Comparison of ENCODE assay signal across 11 cellular contexts in genomic region chr12:14910090-14910915, GRCh38. TPM values are rescaled to one million over a fixed set of nuclear protein-coding genes. Genes with fewer than 3 reads are reported as not detected.
DNase-seq lines count a peak whose midpoint lies in the region; ATAC-seq and TF ChIP-seq lines count a peak whose summit lies in the region.
"Had no signal": no experiment of that assay in that cellular context is flagged by ENCODE, and none has a peak within 500 bp of the region (broad histone marks: within the 10 kb centered on the region; RNA-seq: fewer than 3 reads in every experiment).

No MANE protein-coding gene starts in this region.

- ATAC-seq in activated CD8-positive, alpha-beta memory T cell treated with anti-CD3 and anti-CD28 coated beads, Interleukin-2, amount 10 ng/mL, durations not matched to agents 7 days and 5 days = peak; percentile 70
- peak; percentile 86 to 89 for ATAC-seq in activated T-cell treated with anti-CD3 and anti-CD28 coated beads, Interleukin-2, amount 50 U/mL, for 72 hours (replicated peaks in 1 of 2)
- ATAC-seq in stimulated activated memory B cell treated with anti-CD40 and anti-IgM and Interleukin-4, amounts not matched to agents 10 μg/mL and 1 μg/mL and 100 μg/mL, for 72 hours = no peak
- no peak for ATAC-seq in GM21717 (IDR thresholded peaks at IDR 0.05; ENCODE audit: unreplicated experiment)

- no peak overlapping the region for H3K4me3 ChIP-seq in fibroblast of mammary gland (ENCODE audit: control insufficient read depth, low read depth, low read length)

- H3K4me3 Mint-ChIP-seq in activated CD8-positive, alpha-beta memory T cell treated with anti-CD3 and anti-CD28 coated beads, Interleukin-2, amount 10 ng/mL, durations not matched to agents 7 days and 5 days = no peak overlapping the region
- peak overlapping the region; percentile 73 to 84 for H3K4me3 Mint-ChIP-seq in activated T-cell treated with anti-CD3 and anti-CD28 coated beads, Interleukin-2, amount 50 U/mL, for 72 hours
- H3K4me3 Mint-ChIP-seq in stimulated activated memory B cell treated with anti-CD40 and anti-IgM and Interleukin-4, amounts not matched to agents 10 μg/mL and 1 μg/mL and 100 μg/mL, for 72 hours = no peak overlapping the region

- H3K9me3 Mint-ChIP-seq in activated CD8-positive, alpha-beta memory T cell treated with anti-CD3 and anti-CD28 coated beads, Interleukin-2, amount 10 ng/mL, durations not matched to agents 7 days and 5 days (ENCODE audit: low read depth) = peaks cover 2% of the 10 kb centered on the region
- H3K9me3 Mint-ChIP-seq in activated T-cell treated with anti-CD3 and anti-CD28 coated beads, Interleukin-2, amount 50 U/mL, for 72 hours = peaks cover 0 to 7% of the 10 kb centered on the region in 2 donors
- H3K9me3 Mint-ChIP-seq in stimulated activated memory B cell treated with anti-CD40 and anti-IgM and Interleukin-4, amounts not matched to agents 10 μg/mL and 1 μg/mL and 100 μg/mL, for 72 hours = peaks cover 6% of the 10 kb centered on the region

- CTCF ChIA-PET in activated CD8-positive, alpha-beta memory T cell treated with anti-CD3 and anti-CD28 coated beads, Interleukin-2, amount 10 ng/mL, durations not matched to agents 7 days and 5 days (lab: Charles Lee) = no interaction called here

- no peaks in the 10 kb centered on the region for H3K27me3 Mint-ChIP-seq in activated CD8-positive, alpha-beta memory T cell treated with anti-CD3 and anti-CD28 coated beads, Interleukin-2, amount 10 ng/mL, durations not matched to agents 7 days and 5 days
- H3K27me3 Mint-ChIP-seq in activated T-cell treated with anti-CD3 and anti-CD28 coated beads, Interleukin-2, amount 50 U/mL, for 72 hours (ENCODE audit: low read depth) = no peaks in the 10 kb centered on the region
- no peaks in the 10 kb centered on the region for H3K27me3 Mint-ChIP-seq in stimulated activated memory B cell treated with anti-CD40 and anti-IgM and Interleukin-4, amounts not matched to agents 10 μg/mL and 1 μg/mL and 100 μg/mL, for 72 hours
- H3K27me3 Mint-ChIP-seq: progenitor cell of endocrine pancreas had no signal

- DNase-seq in activated CD8-positive, alpha-beta memory T cell treated with anti-CD3 and anti-CD28 coated beads, Interleukin-2, amount 10 ng/mL, durations not matched to agents 7 days and 5 days = no peak
- DNase-seq in activated CD8-positive, alpha-beta memory T cell treated with anti-CD3 and anti-CD28 coated beads, Interleukin-2, amount 50 U/mL, for 4 hours = no peak
- peak; percentile 62 to 64 for DNase-seq in activated T-cell treated with anti-CD3 and anti-CD28 coated beads, Interleukin-2, amount 50 U/mL, for 72 hours
- peak; percentile 45 for DNase-seq in fibroblast of mammary gland (ENCODE audit: low read depth)
- DNase-seq in stimulated activated CD8-positive, alpha-beta memory T cell treated with anti-CD3 and anti-CD28 coated beads, Interleukin-12 subunit alpha, Interleukin-12 subunit beta, amount 100 ng/mL, for 24 hours (ENCODE audit: extremely low read depth) = peak; percentile 3
- DNase-seq in DMS153 treated with DMSO at 0.1 percent for 48 hours (lab: John Stamatoyannopoulos, UW; ENCODE audit: unreplicated experiment) = no peak
- DNase-seq: NCI-H2171, SHP77 had no signal

- H3K4me1 Mint-ChIP-seq in activated CD8-positive, alpha-beta memory T cell treated with anti-CD3 and anti-CD28 coated beads, Interleukin-2, amount 10 ng/mL, durations not matched to agents 7 days and 5 days = peaks cover 29% of the 10 kb centered on the region
- peaks cover 56% of the 10 kb centered on the region for H3K4me1 Mint-ChIP-seq in activated T-cell treated with anti-CD3 and anti-CD28 coated beads, Interleukin-2, amount 50 U/mL, for 72 hours (ENCODE audit: low read depth)
- no peaks in the 10 kb centered on the region for H3K4me1 Mint-ChIP-seq in stimulated activated memory B cell treated with anti-CD40 and anti-IgM and Interleukin-4, amounts not matched to agents 10 μg/mL and 1 μg/mL and 100 μg/mL, for 72 hours

- H3K27ac Mint-ChIP-seq in activated CD8-positive, alpha-beta memory T cell treated with anti-CD3 and anti-CD28 coated beads, Interleukin-2, amount 10 ng/mL, durations not matched to agents 7 days and 5 days = peak overlapping the region; percentile 68
- H3K27ac Mint-ChIP-seq in activated T-cell treated with anti-CD3 and anti-CD28 coated beads, Interleukin-2, amount 50 U/mL, for 72 hours = peak overlapping the region; percentile 80
- H3K27ac Mint-ChIP-seq in stimulated activated memory B cell treated with anti-CD40 and anti-IgM and Interleukin-4, amounts not matched to agents 10 μg/mL and 1 μg/mL and 100 μg/mL, for 72 hours = no peak overlapping the region
- H3K27ac Mint-ChIP-seq: progenitor cell of endocrine pancreas had no signal

- peaks cover 65% of the 10 kb centered on the region for H3K36me3 Mint-ChIP-seq in activated CD8-positive, alpha-beta memory T cell treated with anti-CD3 and anti-CD28 coated beads, Interleukin-2, amount 10 ng/mL, durations not matched to agents 7 days and 5 days
- H3K36me3 Mint-ChIP-seq in activated T-cell treated with anti-CD3 and anti-CD28 coated beads, Interleukin-2, amount 50 U/mL, for 72 hours (ENCODE audit: insufficient read depth in 2 of 2) = peaks cover 12 to 16% of the 10 kb centered on the region in 2 donors
- peaks cover 53% of the 10 kb centered on the region for H3K36me3 Mint-ChIP-seq in stimulated activated memory B cell treated with anti-CD40 and anti-IgM and Interleukin-4, amounts not matched to agents 10 μg/mL and 1 μg/mL and 100 μg/mL, for 72 hours

- TF ChIP-seq CTCF in fibroblast of mammary gland (conservative IDR thresholded peaks at IDR 0.05; ENCODE audit: control insufficient read depth, insufficient read depth, low read depth, low read length) = no peak

RNA-seq across cellular contexts. Expression of gene MGP, which starts 24.6 kb away (rescaled TPM):
- total RNA-seq in activated CD8-positive, alpha-beta memory T cell treated with anti-CD3 and anti-CD28 coated beads, Interleukin-2, amount 10 ng/mL, durations not matched to agents 7 days and 5 days = not detected
- under 1 TPM in 1 of 2 donors, not detected in 1; 0.67 TPM for total RNA-seq in activated T-cell treated with anti-CD3 and anti-CD28 coated beads, Interleukin-2, amount 50 U/mL, for 72 hours
- total RNA-seq: progenitor cell of endocrine pancreas had no signal

RNA-seq across cellular contexts. Expression of gene ERP27, which starts 28.0 kb away (rescaled TPM):
- 1 to 10 TPM; 5.4 to 7.7 TPM for total RNA-seq in activated CD8-positive, alpha-beta memory T cell treated with anti-CD3 and anti-CD28 coated beads, Interleukin-2, amount 10 ng/mL, durations not matched to agents 7 days and 5 days
- 1 to 10 TPM; 3.8 to 4.0 TPM for total RNA-seq in activated T-cell treated with anti-CD3 and anti-CD28 coated beads, Interleukin-2, amount 50 U/mL, for 72 hours

RNA-seq across cellular contexts. Expression of gene ARHGDIB, which starts 51.1 kb away (rescaled TPM):
- total RNA-seq in activated CD8-positive, alpha-beta memory T cell treated with anti-CD3 and anti-CD28 coated beads, Interleukin-2, amount 10 ng/mL, durations not matched to agents 7 days and 5 days = 1,000 to 10,000 TPM; 1,208 to 1,284 TPM
- 100 to 1,000 TPM; 402 to 450 TPM for total RNA-seq in activated T-cell treated with anti-CD3 and anti-CD28 coated beads, Interleukin-2, amount 50 U/mL, for 72 hours

Comparison
In these comparisons a context has a peak if more than half of its experiments do, and no peak if none do; other contexts are left out.
1. ATAC-seq: peak in activated CD8-positive, alpha-beta memory T cell treated with anti-CD3 and anti-CD28 coated beads, Interleukin-2, amount 10 ng/mL, durations not matched to agents 7 days and 5 days (single experiment) and activated T-cell treated with anti-CD3 and anti-CD28 coated beads, Interleukin-2, amount 50 U/mL, for 72 hours (2 of 2); none in stimulated activated memory B cell treated with anti-CD40 and anti-IgM and Interleukin-4, amounts not matched to agents 10 μg/mL and 1 μg/mL and 100 μg/mL, for 72 hours (single experiment) and GM21717 (single experiment).
2. DNase-seq: peak in activated T-cell treated with anti-CD3 and anti-CD28 coated beads, Interleukin-2, amount 50 U/mL, for 72 hours (2 of 2), fibroblast of mammary gland (single experiment) and stimulated activated CD8-positive, alpha-beta memory T cell treated with anti-CD3 and anti-CD28 coated beads, Interleukin-12 subunit alpha, Interleukin-12 subunit beta, amount 100 ng/mL, for 24 hours (single experiment); none in activated CD8-positive, alpha-beta memory T cell treated with anti-CD3 and anti-CD28 coated beads, Interleukin-2, amount 10 ng/mL, durations not matched to agents 7 days and 5 days (single experiment), activated CD8-positive, alpha-beta memory T cell treated with anti-CD3 and anti-CD28 coated beads, Interleukin-2, amount 50 U/mL, for 4 hours (single experiment) and DMS153 treated with DMSO at 0.1 percent for 48 hours (single experiment).
3. H3K4me3 Mint-ChIP-seq: peak in activated T-cell treated with anti-CD3 and anti-CD28 coated beads, Interleukin-2, amount 50 U/mL, for 72 hours (2 of 2); none in activated CD8-positive, alpha-beta memory T cell treated with anti-CD3 and anti-CD28 coated beads, Interleukin-2, amount 10 ng/mL, durations not matched to agents 7 days and 5 days (single experiment) and stimulated activated memory B cell treated with anti-CD40 and anti-IgM and Interleukin-4, amounts not matched to agents 10 μg/mL and 1 μg/mL and 100 μg/mL, for 72 hours (single experiment).